ENCODE assay signal across 19 cellular contexts in the genomic region with DNA sequence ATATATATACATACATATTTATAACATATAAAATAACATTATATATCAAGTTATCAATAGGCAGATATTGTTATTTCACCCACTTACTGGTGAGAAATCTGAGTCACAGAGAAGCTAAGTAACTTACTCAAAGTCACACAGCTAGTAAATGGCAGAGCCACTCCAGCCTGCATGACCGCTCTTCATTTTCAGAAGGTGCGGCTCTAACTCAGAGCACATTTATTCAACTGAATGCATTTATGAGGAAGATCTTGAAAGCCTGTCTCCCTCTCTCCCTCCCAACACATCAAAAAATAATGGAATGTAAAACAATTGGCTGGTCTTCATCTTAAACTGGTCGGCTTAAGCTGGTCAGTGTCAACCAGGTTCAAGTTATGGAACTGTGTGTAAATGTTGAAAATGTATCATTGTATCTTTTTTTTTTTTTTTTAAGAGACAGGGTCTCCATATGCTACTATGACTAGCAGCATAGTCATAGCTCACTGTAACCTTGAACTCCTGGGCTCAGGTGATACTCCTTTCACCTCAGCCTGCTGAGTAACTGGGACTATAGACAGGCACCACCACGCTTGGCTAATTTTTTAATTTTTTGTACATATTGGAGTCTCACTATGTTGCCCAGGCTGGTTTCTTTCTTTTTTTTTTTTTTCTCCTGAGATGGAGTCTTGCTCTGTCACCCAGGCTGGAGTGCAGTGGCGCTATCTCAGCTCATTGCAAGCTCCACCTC.
"Had no signal": no experiment of that assay in that cellular context is flagged by ENCODE, and none has a peak within 500 bp of the region (broad histone marks: within the 10 kb centered on the region; RNA-seq: fewer than 3 reads in every experiment).

No MANE protein-coding gene starts in this region.

- H3K27ac Mint-ChIP-seq: naive thymus-derived CD8-positive, alpha-beta T cell had no signal

- FAIRE-seq: endometrium had no signal

- H3K4me3 Mint-ChIP-seq: naive thymus-derived CD8-positive, alpha-beta T cell had no signal

- H3K27me3 ChIP-seq: heart right ventricle, neutrophil, suprapubic skin, thyroid gland, upper lobe of left lung, vagina had no signal

- H3K36me3 ChIP-seq: heart right ventricle, neutrophil, suprapubic skin, thyroid gland, upper lobe of left lung, vagina had no signal

- H3K4me3 ChIP-seq: heart right ventricle, mucosa of descending colon, psoas muscle, suprapubic skin, thyroid gland, upper lobe of left lung, vagina had no signal

- H3K27me3 Mint-ChIP-seq: naive thymus-derived CD8-positive, alpha-beta T cell had no signal

- DNase-seq: effector memory CD4-positive, alpha-beta T cell; heart right ventricle; hypothalamus; islet precursor cell; mammary epithelial cell; mucosa of descending colon; naive thymus-derived CD8-positive, alpha-beta T cell; psoas muscle; retina; stimulated activated naive CD4-positive, alpha-beta T cell treated with Interleukin-2 at 50 U/mL for 16 hours; thyroid gland; upper lobe of left lung had no signal

- H3K9me3 ChIP-seq: thyroid gland had no signal

- ATAC-seq: esophagus mucosa; heart right ventricle; left lobe of liver; mucosa of descending colon; naive thymus-derived CD8-positive, alpha-beta T cell; psoas muscle; sciatic nerve had no signal

- H3K4me1 ChIP-seq: heart right ventricle, psoas muscle, suprapubic skin, thyroid gland, vagina had no signal

- H3K27ac ChIP-seq: heart right ventricle, psoas muscle, suprapubic skin, thyroid gland, upper lobe of left lung, vagina had no signal
